Comparison of ENCODE assay signal across 8 cellular contexts in genomic region chr17:63476857-63477470, GRCh38. TPM values are rescaled to one million over a fixed set of nuclear protein-coding genes. Genes with fewer than 3 reads are reported as not detected.
A peak's percentile ranks its signal among the peaks of the same experiment; 100 is the strongest.
DNase-seq lines count a peak whose midpoint lies in the region; ATAC-seq and TF ChIP-seq lines count a peak whose summit lies in the region.

TSS of gene ACE (plus strand) at chr17:63477061. CDS start at chr17:63477095, 34 bp downstream.

- H3K4me3 Mint-ChIP-seq in endothelial cell (ENCODE audit: unreplicated experiment), result peak within 1 kb of the TSS; percentile 89

- TF ChIP-seq EP300 in tibial nerve (IDR thresholded peaks at IDR 0.05), result no peak

- H3K4me1 ChIP-seq in mucosa of stomach (ENCODE audit: control insufficient read depth, insufficient read depth, low read length), result peaks cover 27% of the 10 kb centered on the region
- peaks cover 0 to 31% (median 13%) of the 10 kb centered on the region in 4 donors for H3K4me1 ChIP-seq in tibial nerve

- DNase-seq in NCI-H82 (lab: John Stamatoyannopoulos, UW), result peak; percentile 81
- no peak for DNase-seq in NCI-H82 treated with DMSO at 0.1 percent for 48 hours (lab: John Stamatoyannopoulos, UW; ENCODE audit: unreplicated experiment)
- peak; percentile 83 for DNase-seq in NCI-H146 (lab: John Stamatoyannopoulos, UW)
- peak; percentile 21 to 27 for DNase-seq in activated CD4-positive, alpha-beta T cell treated with anti-CD3 and anti-CD28 coated beads, Interleukin-2, amount 50 U/mL, for 4 hours
- peak; percentile 33 for DNase-seq in endothelial cell (ENCODE audit: low spot score)
- DNase-seq in tibial nerve (ENCODE audit: low spot score in 2 of 2), result no peak

- TF ChIP-seq CTCF in endothelial cell (IDR thresholded peaks at IDR 0.05; ENCODE audit: unreplicated experiment) (no peak), tibial nerve (IDR thresholded peaks at IDR 0.05) (no peak)

- H3K27ac ChIP-seq in tibial nerve, result peak within 1 kb of the TSS in 2 of 4 donors; percentile 46 to 64

- no peaks in the 10 kb centered on the region for H3K9me3 ChIP-seq in mucosa of stomach (ENCODE audit: control insufficient read depth, low read length)
- H3K9me3 ChIP-seq in tibial nerve, result no peaks in the 10 kb centered on the region

- WGBS in tibial nerve, 2 donors, result 1 to 6% methylated on average over 19 to 36 of the region's 77 CpGs

- peaks cover 14% of the 10 kb centered on the region for H3K27me3 ChIP-seq in mucosa of stomach (ENCODE audit: control insufficient read depth, insufficient read depth, low read length)
- peaks cover 0 to 43% of the 10 kb centered on the region in 2 donors for H3K27me3 ChIP-seq in tibial nerve

- peaks cover 35% of the 10 kb centered on the region for H3K4me1 Mint-ChIP-seq in endothelial cell (ENCODE audit: unreplicated experiment)

- no peak within 1 kb of the TSS for H3K27ac Mint-ChIP-seq in endothelial cell (ENCODE audit: unreplicated experiment)

- H3K36me3 Mint-ChIP-seq in endothelial cell (ENCODE audit: low read depth, unreplicated experiment), result no peaks in the 10 kb centered on the region

- H3K9ac ChIP-seq in mucosa of stomach (ENCODE audit: low read length), result peak within 1 kb of the TSS; percentile 40

- H3K36me3 ChIP-seq in mucosa of stomach (ENCODE audit: control insufficient read depth, insufficient read depth, low read length) (no peaks in the 10 kb centered on the region), tibial nerve (no peaks in the 10 kb centered on the region)

- no peak for TF ChIP-seq POLR2A in tibial nerve (IDR thresholded peaks at IDR 0.05)

- peaks cover 8% of the 10 kb centered on the region for H3K27me3 Mint-ChIP-seq in endothelial cell (ENCODE audit: unreplicated experiment)

- no peaks in the 10 kb centered on the region for H3K9me3 Mint-ChIP-seq in endothelial cell (ENCODE audit: unreplicated experiment)

- H3K4me3 ChIP-seq in mucosa of stomach (ENCODE audit: low read length) (no peak within 1 kb of the TSS), tibial nerve (peak within 1 kb of the TSS; percentile 32 to 57 (median 42))

- ATAC-seq in GM21576 (IDR thresholded peaks at IDR 0.05; ENCODE audit: unreplicated experiment), result no peak

RNA-seq across cellular contexts. Expression of gene ACE, which starts in this region (rescaled TPM):
- total RNA-seq in endothelial cell (ENCODE audit: unreplicated experiment) (44.8 TPM), tibial nerve (10 to 100 TPM in 2 of 4 donors, 1 to 10 TPM in 2; 7.5 to 35.3 (median 14.1) TPM)

Comparison
In these comparisons a context has a peak if more than half of its experiments do, and no peak if none do; other contexts are left out.
1. DNase-seq: peak in NCI-H82 (single experiment), NCI-H146 (single experiment), activated CD4-positive, alpha-beta T cell treated with anti-CD3 and anti-CD28 coated beads, Interleukin-2, amount 50 U/mL, for 4 hours (2 of 2) and endothelial cell (single experiment); none in NCI-H82 treated with DMSO at 0.1 percent for 48 hours (single experiment) and tibial nerve (0 of 2).